19 cellular contexts compared by ENCODE assay signal in genomic region chr22:39409630-39410029, GRCh38. TPM values are rescaled to one million over a fixed set of nuclear protein-coding genes. Genes with fewer than 3 reads are reported as not detected.
A peak's percentile ranks its signal among the peaks of the same experiment; 100 is the strongest.
DNase-seq lines count a peak whose midpoint lies in the region; ATAC-seq and TF ChIP-seq lines count a peak whose summit lies in the region.
"Had no signal": no experiment of that assay in that cellular context is flagged by ENCODE, and none has a peak within 500 bp of the region (broad histone marks: within the 10 kb centered on the region; RNA-seq: fewer than 3 reads in every experiment).

No MANE protein-coding gene starts in this region.

- H3F3A ChIP-seq in neural cell (ENCODE audit: insufficient read depth, low read length, poor library complexity, severe bottlenecking), result no peaks in the 10 kb centered on the region

- DNase-seq in activated T-cell treated with anti-CD3 and anti-CD28 coated beads, Interleukin-2, amount 50 U/mL, for 72 hours, result no peak
- no peak for DNase-seq in activated T-cell treated with anti-CD3 and anti-CD28 coated beads, Interleukin-2, amount 50 U/mL, for 1 hour
- DNase-seq in dorsolateral prefrontal cortex (no peak), colonic mucosa (no peak)
- DNase-seq in activated CD4-positive, alpha-beta T cell treated with anti-CD3 and anti-CD28 coated beads for 48 hours, result no peak
- DNase-seq: 8988T, COR-L47, DMS153, EL, MG63, NCI-H1105 treated with DMSO at 0.1 percent for 48 hours, NCI-H1930, NCI-H524 treated with DMSO at 0.1 percent for 48 hours had no signal

- H3K9me3 ChIP-seq in neural cell (ENCODE audit: low read length), result no peaks in the 10 kb centered on the region
- H3K9me3 ChIP-seq in colonic mucosa, result no peaks in the 10 kb centered on the region
- H3K9me3 ChIP-seq: MG63 had no signal

- no peak for TF ChIP-seq CTCF in dorsolateral prefrontal cortex (IDR thresholded peaks at IDR 0.05 in 54 of 56, conservative IDR thresholded peaks at IDR 0.05 in 2 of 56; ENCODE audit: low read depth in 1 of 56, partially characterized antibody in 56 of 56)
- TF ChIP-seq CTCF in neural cell (IDR thresholded peaks at IDR 0.05; ENCODE audit: poor library complexity, severe bottlenecking), result no peak
- no peak for TF ChIP-seq CTCF in colonic mucosa (IDR thresholded peaks at IDR 0.05)

- peaks cover 0 to 3% of the 10 kb centered on the region in 2 donors for H3K9me3 Mint-ChIP-seq in activated T-cell treated with anti-CD3 and anti-CD28 coated beads, Interleukin-2, amount 50 U/mL, for 72 hours

- peak overlapping the region in 9 of 59 donors; percentile 2 to 28 (median 16) for H3K4me3 ChIP-seq in dorsolateral prefrontal cortex
- no peak overlapping the region for H3K4me3 ChIP-seq in neural cell (ENCODE audit: low read length)
- H3K4me3 ChIP-seq in colonic mucosa, result no peak overlapping the region
- H3K4me3 ChIP-seq: MG63 had no signal

- peak overlapping the region in 57 of 59 donors; percentile 3 to 89 (median 74) for H3K27ac ChIP-seq in dorsolateral prefrontal cortex
- H3K27ac ChIP-seq in neural cell (ENCODE audit: low read length), result peak overlapping the region; percentile 13
- peak overlapping the region; percentile 63 for H3K27ac ChIP-seq in temporal lobe (ENCODE audit: low read depth, low read length)
- H3K27ac ChIP-seq in colonic mucosa, result no peak overlapping the region
- H3K27ac ChIP-seq: C4-2B, KMS-11 had no signal

- TF ChIP-seq RAD21 in neural cell (conservative IDR thresholded peaks at IDR 0.05), result no peak

- H2AFZ ChIP-seq in neural cell (ENCODE audit: low read depth, low read length), result no peak overlapping the region

- no peaks in the 10 kb centered on the region for H4K20me1 ChIP-seq in neural cell (ENCODE audit: insufficient read depth)

- H3K4me1 ChIP-seq in colonic mucosa, result no peaks in the 10 kb centered on the region

- intact Hi-C loops in dorsolateral prefrontal cortex (cut with DNase I) (loop anchor here in 1 of 2 donors (10.0 kb wide), 1 partner anchor 45 kb away; the partner anchor contains the start of gene MGAT3), colonic mucosa (cut with DNase I) (no loop called here)

- H3K27me3 ChIP-seq in dorsolateral prefrontal cortex (no peaks in the 10 kb centered on the region), neural cell (ENCODE audit: insufficient read depth, low read depth, low read length) (no peaks in the 10 kb centered on the region), colonic mucosa (no peaks in the 10 kb centered on the region)
- H3K27me3 ChIP-seq: MG63 had no signal

- no peak overlapping the region for H3K4me2 ChIP-seq in neural cell (ENCODE audit: low read length)
- H3K4me2 ChIP-seq: KMS-11 had no signal

- H3K36me3 ChIP-seq in neural cell (ENCODE audit: insufficient read depth, low read length), result no peaks in the 10 kb centered on the region
- H3K36me3 ChIP-seq in colonic mucosa, result no peaks in the 10 kb centered on the region
- H3K36me3 ChIP-seq: MG63 had no signal

- H3K36me3 Mint-ChIP-seq in activated T-cell treated with anti-CD3 and anti-CD28 coated beads, Interleukin-2, amount 50 U/mL, for 72 hours (ENCODE audit: insufficient read depth in 2 of 2), result peaks cover 3 to 11% of the 10 kb centered on the region in 2 donors

- no peak for TF ChIP-seq EP300 in neural cell (conservative IDR thresholded peaks at IDR 0.05; ENCODE audit: poor library complexity, severe bottlenecking)

- H3K79me2 ChIP-seq in neural cell (replicated peaks; ENCODE audit: insufficient read depth, low read length), result peaks cover 5% of the 10 kb centered on the region

- H3K9ac ChIP-seq in neural cell (ENCODE audit: low read length) (no peak overlapping the region), colonic mucosa (ENCODE audit: low read depth in 2 of 2, low read length in 2 of 2) (no peak overlapping the region)
- H3K9ac ChIP-seq: KMS-11 had no signal

- peaks cover 89% of the 10 kb centered on the region for H3K4me1 Mint-ChIP-seq in activated T-cell treated with anti-CD3 and anti-CD28 coated beads, Interleukin-2, amount 50 U/mL, for 72 hours (ENCODE audit: low read depth)

- ATAC-seq in activated T-cell treated with anti-CD3 and anti-CD28 coated beads, Interleukin-2, amount 50 U/mL, for 72 hours (replicated peaks in 1 of 2), result no peak
- no peak for ATAC-seq in HG03175 (IDR thresholded peaks at IDR 0.05; ENCODE audit: unreplicated experiment)

- H3K9me2 ChIP-seq in neural cell (ENCODE audit: insufficient read depth, low read length), result no peaks in the 10 kb centered on the region

- H3K4me3 Mint-ChIP-seq in activated T-cell treated with anti-CD3 and anti-CD28 coated beads, Interleukin-2, amount 50 U/mL, for 72 hours, result peak overlapping the region in 1 of 2 donors; percentile 21

- peak overlapping the region; percentile 19 for H3K27ac Mint-ChIP-seq in activated T-cell treated with anti-CD3 and anti-CD28 coated beads, Interleukin-2, amount 50 U/mL, for 72 hours

- no peaks in the 10 kb centered on the region for H3K27me3 Mint-ChIP-seq in activated T-cell treated with anti-CD3 and anti-CD28 coated beads, Interleukin-2, amount 50 U/mL, for 72 hours (ENCODE audit: low read depth)

TF ChIP-seq in neural cell, 6 proteins besides CTCF, POLR2A, EP300 and RAD21:
- TF ChIP-seq REST (IDR thresholded peaks at IDR 0.05; ENCODE audit: borderline replicate concordance) (no peak), SMC3 (conservative IDR thresholded peaks at IDR 0.05; ENCODE audit: poor library complexity) (no peak), EZH2 (IDR thresholded peaks at IDR 0.05; ENCODE audit: borderline replicate concordance, insufficient read depth, low read length, poor library complexity, severe bottlenecking) (no peak), TAF1 (IDR thresholded peaks at IDR 0.05; ENCODE audit: low read depth) (no peak), MXI1 (conservative IDR thresholded peaks at IDR 0.05; ENCODE audit: poor library complexity, severe bottlenecking) (no peak), POLR2AphosphoS5 (IDR thresholded peaks at IDR 0.05) (no peak)

RNA-seq across cellular contexts. Expression of gene TAB1, which starts 10.1 kb away (rescaled TPM):
- total RNA-seq in activated T-cell treated with anti-CD3 and anti-CD28 coated beads, Interleukin-2, amount 50 U/mL, for 72 hours, result 10 to 100 TPM; 29.4 to 30.9 TPM
- 10 to 100 TPM; 25.2 to 75.7 (median 46.7) TPM for total RNA-seq in dorsolateral prefrontal cortex
- polyA plus RNA-seq in neural cell, result 25.3 and 26.5 TPM in 2 replicates
- 21.6 and 23.6 TPM in 2 replicates for polyA minus RNA-seq in neural cell
- total RNA-seq in temporal lobe, result 15.2 TPM
- total RNA-seq in colonic mucosa, result 10 to 100 TPM; 16.1 to 31.3 TPM

RNA-seq across cellular contexts. Expression of gene MGAT3, which starts 47.2 kb away (rescaled TPM):
- 1 to 10 TPM; 1.2 to 2.6 TPM for total RNA-seq in activated T-cell treated with anti-CD3 and anti-CD28 coated beads, Interleukin-2, amount 50 U/mL, for 72 hours
- total RNA-seq in dorsolateral prefrontal cortex (100 to 1,000 TPM in 30 of 120 experiments, 10 to 100 TPM in 90; 57.7 to 147 (median 92.3) TPM), temporal lobe (25.6 TPM), colonic mucosa (10 to 100 TPM in 1 of 2 donors, 1 to 10 TPM in 1; 8.9 to 19.1 TPM)
- polyA plus RNA-seq in neural cell, result 29.1 and 36.2 TPM in 2 replicates
- 44.6 and 50.6 TPM in 2 replicates for polyA minus RNA-seq in neural cell
- total RNA-seq: RPMI7951 had no signal

RNA-seq across cellular contexts. Expression of gene SYNGR1, which starts 59.8 kb away (rescaled TPM):
- total RNA-seq in activated T-cell treated with anti-CD3 and anti-CD28 coated beads, Interleukin-2, amount 50 U/mL, for 72 hours, result 1 to 10 TPM; 4.4 to 5.3 TPM
- total RNA-seq in dorsolateral prefrontal cortex (100 to 1,000 TPM; 108 to 421 (median 288) TPM), temporal lobe (53.8 TPM), colonic mucosa (1 to 10 TPM; 1.8 to 4.3 TPM)
- polyA plus RNA-seq in neural cell, result 68.4 and 85.4 TPM in 2 replicates
- polyA minus RNA-seq in neural cell, result 88.6 and 92.4 TPM in 2 replicates
